ENCODE assay signal across 13 cellular contexts in genomic region chr7:111240371-111240770, GRCh38.
DNase-seq lines count a peak whose midpoint lies in the region; ATAC-seq and TF ChIP-seq lines count a peak whose summit lies in the region.
"Had no signal": no experiment of that assay in that cellular context is flagged by ENCODE, and none has a peak within 500 bp of the region (broad histone marks: within the 10 kb centered on the region; RNA-seq: fewer than 3 reads in every experiment).

No MANE protein-coding gene starts in this region.

- TF ChIP-seq CTCF in omental fat pad (IDR thresholded peaks at IDR 0.05): no peak

- ATAC-seq in GM18511 (IDR thresholded peaks at IDR 0.05; ENCODE audit: unreplicated experiment): peak; percentile 82
- ATAC-seq in GM21381 (IDR thresholded peaks at IDR 0.05; ENCODE audit: unreplicated experiment): peak; percentile 48
- ATAC-seq in HG02884 (IDR thresholded peaks at IDR 0.05; ENCODE audit: unreplicated experiment): peak; percentile 61
- ATAC-seq in omental fat pad (ENCODE audit: low FRiP score): no peak
- ATAC-seq in HG02759 (IDR thresholded peaks at IDR 0.05; ENCODE audit: unreplicated experiment): no peak

- DNase-seq in NCI-H1092 (lab: John Stamatoyannopoulos, UW) (peak; percentile 33), omental fat pad (ENCODE audit: low spot score) (no peak), GM03348 (ENCODE audit: low spot score) (no peak), NCI-H524 (lab: John Stamatoyannopoulos, UW) (no peak)
- DNase-seq: activated CD8-positive, alpha-beta memory T cell treated with anti-CD3 and anti-CD28 coated beads for 24 hours; activated effector memory CD4-positive, alpha-beta T cell treated with anti-CD3 and anti-CD28 coated beads, Interleukin-2, amount 50 U/mL, for 16 hours; cortex of kidney; NCI-H226; thyroid gland had no signal

Comparison
In these comparisons a context has a peak if more than half of its experiments do, and no peak if none do; other contexts are left out.
1. ATAC-seq: peak in GM18511 (single experiment), GM21381 (single experiment) and HG02884 (single experiment); none in omental fat pad (single experiment) and HG02759 (single experiment).